11 cellular contexts compared by ENCODE assay signal in genomic region chr4:148284526-148285193, GRCh38.
DNase-seq lines count a peak whose midpoint lies in the region; ATAC-seq, FAIRE-seq and TF ChIP-seq lines count a peak whose summit lies in the region.
"Had no signal": no experiment of that assay in that cellular context is flagged by ENCODE, and none has a peak within 500 bp of the region (broad histone marks: within the 10 kb centered on the region; RNA-seq: fewer than 3 reads in every experiment).

No MANE protein-coding gene starts in this region.

- H3K9me3 ChIP-seq in left lung (no peaks in the 10 kb centered on the region), upper lobe of right lung (no peaks in the 10 kb centered on the region)

- DNase-seq in Right ventricle myocardium superior (no peak), cardiac septum (ENCODE audit: low spot score) (no peak), cerebellum (ENCODE audit: low spot score) (peak; percentile 33), left lung (no peak), upper lobe of right lung (no peak), H54 (ENCODE audit: insufficient read length, low spot score) (no peak), activated T-cell treated with anti-CD3 and anti-CD28 coated beads for 4 hours (no peak), HuH-7.5 (ENCODE audit: low spot score) (no peak)
- DNase-seq: activated CD8-positive, alpha-beta memory T cell treated with anti-CD3 and anti-CD28 coated beads, Interleukin-2, amount 50 U/mL, for 4 hours; effector CD8-positive, alpha-beta T cell; NCI-H187 treated with DMSO at 0.1 percent for 48 hours had no signal

- intact Hi-C loops in Right ventricle myocardium superior (cut with DNase I) (loop anchor here (10.0 kb wide), 1 partner anchor 160 kb away; the partner anchor contains the start of gene NR3C2), cardiac septum (cut with DNase I) (loop anchor here (5.0 kb wide), 1 partner anchor 158 kb away; the partner anchor contains the start of gene NR3C2), left lung (cut with DNase I) (no loop called here), upper lobe of right lung (cut with DNase I) (no loop called here)

- no peaks in the 10 kb centered on the region for H3K36me3 ChIP-seq in left lung
- H3K36me3 ChIP-seq in upper lobe of right lung: no peaks in the 10 kb centered on the region

- no peak for TF ChIP-seq POLR2A in H54 (IDR thresholded peaks at IDR 0.05; ENCODE audit: low read depth, low read length)

- H3K27me3 ChIP-seq in left lung (no peaks in the 10 kb centered on the region), upper lobe of right lung (no peaks in the 10 kb centered on the region)

- H3K4me3 ChIP-seq in left lung: no peak overlapping the region
- H3K4me3 ChIP-seq in upper lobe of right lung: no peak overlapping the region

- TF ChIP-seq CTCF in left lung (IDR thresholded peaks at IDR 0.05): no peak
- TF ChIP-seq CTCF in upper lobe of right lung (IDR thresholded peaks at IDR 0.05): peak; percentile 35

- no peak overlapping the region for H3K27ac ChIP-seq in left lung
- H3K27ac ChIP-seq in upper lobe of right lung: no peak overlapping the region

- FAIRE-seq in H54 (lab: Jason Lieb, UNC): no peak

- H3K4me1 ChIP-seq in left lung: peaks cover 0 to 4% of the 10 kb centered on the region in 2 donors
- H3K4me1 ChIP-seq in upper lobe of right lung: peaks cover 7% of the 10 kb centered on the region

- ATAC-seq in Right ventricle myocardium superior (ENCODE audit: poor library complexity) (peak; percentile 69), left lung (peak; percentile 60), upper lobe of right lung (peak; percentile 50)

Comparison
In these comparisons a context has a peak if more than half of its experiments do, and no peak if none do; other contexts are left out.
1. intact Hi-C loops: an anchor here in Right ventricle myocardium superior (10.0 kb wide) and cardiac septum (5.0 kb wide); none called in left lung and upper lobe of right lung.